In the genomic region with DNA sequence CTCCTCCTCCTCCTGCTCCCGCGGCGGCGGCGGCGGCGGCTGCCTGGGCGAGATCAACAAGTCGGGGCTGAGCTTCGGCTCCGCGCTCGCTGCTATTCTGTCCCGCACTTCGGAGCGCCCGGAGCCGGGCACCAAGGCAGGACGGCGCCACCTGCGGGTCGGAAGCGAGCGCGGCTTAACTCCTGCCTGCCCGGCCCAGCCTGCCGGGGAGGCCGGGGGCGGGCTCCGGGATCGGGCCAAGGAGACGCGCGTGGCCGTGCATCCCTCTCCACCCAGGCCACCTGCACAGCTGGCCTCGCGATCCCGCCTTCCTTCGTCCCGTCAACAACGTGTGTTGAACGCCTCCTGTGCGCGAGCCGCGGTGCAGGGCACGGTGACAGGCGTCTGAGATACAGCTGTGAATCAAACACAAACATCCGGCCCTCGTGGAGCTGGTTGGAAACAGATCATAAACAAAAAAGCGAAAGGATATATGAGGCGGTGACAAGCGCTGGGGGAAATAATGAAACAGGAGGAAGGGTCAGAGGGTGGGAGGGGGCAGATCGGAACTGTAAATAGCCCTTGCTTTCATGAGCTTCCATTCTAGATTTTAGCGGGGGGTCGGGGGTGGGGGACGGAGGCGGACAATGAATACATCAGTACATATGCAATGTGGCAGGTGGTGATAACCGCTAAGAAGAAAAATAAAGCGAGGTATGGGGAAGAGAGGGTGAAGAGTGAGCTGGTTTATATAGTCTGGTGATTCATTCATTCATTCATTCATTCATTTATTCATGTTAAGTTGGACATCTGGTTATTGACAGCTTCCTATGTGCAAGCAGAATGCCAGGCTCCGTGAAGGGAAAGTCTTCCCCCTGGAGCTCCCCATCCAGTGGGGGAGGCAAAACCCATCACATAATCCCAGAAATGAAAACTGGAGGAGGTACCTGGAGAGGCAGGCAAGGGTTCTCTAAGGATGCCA, we compare ENCODE assay signal across 9 cellular contexts. TPM values are rescaled to one million over a fixed set of nuclear protein-coding genes. Genes with fewer than 3 reads are reported as not detected.
DNase-seq lines count a peak whose midpoint lies in the region; ATAC-seq, FAIRE-seq and TF ChIP-seq lines count a peak whose summit lies in the region.
"Had no signal": no experiment of that assay in that cellular context is flagged by ENCODE, and none has a peak within 500 bp of the region (broad histone marks: within the 10 kb centered on the region; RNA-seq: fewer than 3 reads in every experiment).

No MANE protein-coding gene starts in this region.

- intact Hi-C loops in testis (cut with DNase I; ENCODE audit: low total_unique reads) = loop anchor here (5.0 kb wide), 1 partner anchor 147 kb away; no protein-coding TSS in a partner anchor

- H3K4me1 Mint-ChIP-seq in activated naive CD4-positive, alpha-beta T cell treated with anti-CD3 and anti-CD28 coated beads, Interleukin-2, amount 10 ng/mL, durations not matched to agents 7 days and 5 days = peaks cover 11% of the 10 kb centered on the region

- no peaks in the 10 kb centered on the region for H3K9me3 ChIP-seq in RWPE2 (ENCODE audit: severe bottlenecking)
- H3K9me3 ChIP-seq in testis = no peaks in the 10 kb centered on the region

- no peaks in the 10 kb centered on the region for H3K36me3 Mint-ChIP-seq in activated naive CD4-positive, alpha-beta T cell treated with anti-CD3 and anti-CD28 coated beads, Interleukin-2, amount 10 ng/mL, durations not matched to agents 7 days and 5 days

- H3K27ac ChIP-seq in RWPE2 (ENCODE audit: poor library complexity, severe bottlenecking) = no peak overlapping the region
- H3K27ac ChIP-seq in testis = no peak overlapping the region

- ATAC-seq in RWPE2 (ENCODE audit: low read depth) (peak; percentile 92), GM18861 (IDR thresholded peaks at IDR 0.05; ENCODE audit: unreplicated experiment) (no peak)

- H3K4me3 ChIP-seq in LNCaP clone FGC (ENCODE audit: low read depth, low read length) = peak overlapping the region; percentile 43
- H3K4me3 ChIP-seq in RWPE2 (ENCODE audit: severe bottlenecking) = peak overlapping the region; percentile 18
- peak overlapping the region; percentile 51 to 56 for H3K4me3 ChIP-seq in testis

- no peak for FAIRE-seq in frontal cortex (lab: Jason Lieb, UNC)
- FAIRE-seq: colon had no signal

- H3K4me1 ChIP-seq in RWPE2 (ENCODE audit: insufficient read depth, poor library complexity, severe bottlenecking) (no peaks in the 10 kb centered on the region), testis (peaks cover 11% of the 10 kb centered on the region)

- H3K27me3 Mint-ChIP-seq in activated naive CD4-positive, alpha-beta T cell treated with anti-CD3 and anti-CD28 coated beads, Interleukin-2, amount 10 ng/mL, durations not matched to agents 7 days and 5 days = peaks cover 87% of the 10 kb centered on the region

- DNase-seq in DMS53 (lab: John Stamatoyannopoulos, UW) (peak; percentile 95), LNCaP clone FGC (ENCODE audit: low read depth) (peak; percentile 35), RWPE2 (ENCODE audit: low spot score) (peak; percentile 95), frontal cortex (ENCODE audit: low spot score in 2 of 2) (peak; percentile 81 to 84), non-pigmented ciliary epithelial cell (ENCODE audit: low read depth) (peak; percentile 10), testis (peak; percentile 89)
- DNase-seq in activated naive CD4-positive, alpha-beta T cell treated with anti-CD3 and anti-CD28 coated beads, Interleukin-2, amount 10 ng/mL, durations not matched to agents 7 days and 5 days = peak; percentile 77

- no peak overlapping the region for H3K27ac Mint-ChIP-seq in activated naive CD4-positive, alpha-beta T cell treated with anti-CD3 and anti-CD28 coated beads, Interleukin-2, amount 10 ng/mL, durations not matched to agents 7 days and 5 days

- CTCF ChIA-PET in activated naive CD4-positive, alpha-beta T cell treated with anti-CD3 and anti-CD28 coated beads, Interleukin-2, amount 10 ng/mL, durations not matched to agents 7 days and 5 days (lab: Charles Lee) = interaction anchor here (0.7 to 2.2 kb wide), 15 partner anchors 9 to 153 kb away, joined by 3 to 17 read pairs (median 3); no protein-coding TSS in a partner anchor

- 2 to 3% methylated on average over 26 to 61 of the region's 61 CpGs for WGBS in testis, 2 donors

- H3K36me3 ChIP-seq in RWPE2 (ENCODE audit: low read depth) (no peaks in the 10 kb centered on the region), testis (ENCODE audit: low read depth, missing control alignments) (no peaks in the 10 kb centered on the region)

- H3K27me3 ChIP-seq in RWPE2 (ENCODE audit: insufficient read depth, poor library complexity, severe bottlenecking) = peaks cover 50% of the 10 kb centered on the region
- H3K27me3 ChIP-seq in testis = no peaks in the 10 kb centered on the region

- peak overlapping the region; percentile 70 for H3K4me3 Mint-ChIP-seq in activated naive CD4-positive, alpha-beta T cell treated with anti-CD3 and anti-CD28 coated beads, Interleukin-2, amount 10 ng/mL, durations not matched to agents 7 days and 5 days

- peaks cover 3% of the 10 kb centered on the region for H3K9me3 Mint-ChIP-seq in activated naive CD4-positive, alpha-beta T cell treated with anti-CD3 and anti-CD28 coated beads, Interleukin-2, amount 10 ng/mL, durations not matched to agents 7 days and 5 days

- no peak for TF ChIP-seq POLR2A in testis (IDR thresholded peaks at IDR 0.05)

- TF ChIP-seq CTCF in LNCaP clone FGC (IDR thresholded peaks at IDR 0.05; ENCODE audit: control insufficient read depth, extremely low read depth, insufficient read depth) (peak; percentile 92), RWPE2 (IDR thresholded peaks at IDR 0.05; ENCODE audit: poor library complexity, severe bottlenecking) (peak; percentile 100), testis (IDR thresholded peaks at IDR 0.05) (peak; percentile 73 to 80 (median 78))

RNA-seq across cellular contexts. Expression of gene KCNB1, which starts 2.0 kb away (rescaled TPM):
- total RNA-seq in frontal cortex = 5.7 TPM
- total RNA-seq in testis = 1 to 10 TPM; 2.3 to 4.6 TPM
- 1.5 TPM for polyA plus RNA-seq in testis (ENCODE audit: insufficient read depth, low read depth, low replicate concordance)

Comparison
In these comparisons a context has a peak if more than half of its experiments do, and no peak if none do; other contexts are left out.
1. DNase-seq: peak in every context shown above with its lines; median percentile 95 in DMS53; 95 in RWPE2; 89 in testis; 82 in frontal cortex; 77 in activated naive CD4-positive, alpha-beta T cell treated with anti-CD3 and anti-CD28 coated beads, Interleukin-2, amount 10 ng/mL, durations not matched to agents 7 days and 5 days; 35 in LNCaP clone FGC; 10 in non-pigmented ciliary epithelial cell.